In genomic region chr7:73838642-73839041, GRCh38 we compare ENCODE assay signal across 24 cellular contexts. TPM values are rescaled to one million over a fixed set of nuclear protein-coding genes. Genes with fewer than 3 reads are reported as not detected.
DNase-seq lines count a peak whose midpoint lies in the region; ATAC-seq and TF ChIP-seq lines count a peak whose summit lies in the region.
"Had no signal": no experiment of that assay in that cellular context is flagged by ENCODE, and none has a peak within 500 bp of the region (broad histone marks: within the 10 kb centered on the region; RNA-seq: fewer than 3 reads in every experiment).

No MANE protein-coding gene starts in this region.

- H3K4me1 ChIP-seq in foreskin keratinocyte: peaks cover 17% of the 10 kb centered on the region
- peaks cover 0 to 11% of the 10 kb centered on the region in 2 donors for H3K4me1 ChIP-seq in right atrium auricular region
- H3K4me1 ChIP-seq in effector memory CD4-positive, alpha-beta T cell (ENCODE audit: control insufficient read depth, insufficient read depth, low read length, poor library complexity, severe bottlenecking): peaks cover 7% of the 10 kb centered on the region

- DNase-seq in NCI-H510A treated with DMSO at 0.1 percent for 48 hours (lab: John Stamatoyannopoulos, UW) (peak; percentile 14), NCI-H510A (lab: John Stamatoyannopoulos, UW) (no peak), WERI-Rb-1 (no peak), foreskin keratinocyte (peak; percentile 64 to 82), right atrium auricular region (ENCODE audit: low spot score) (no peak), NCI-H1930 (lab: John Stamatoyannopoulos, UW) (no peak), nucleus accumbens (lab: John Stamatoyannopoulos, UW) (no peak)
- DNase-seq in effector memory CD4-positive, alpha-beta T cell: no peak
- DNase-seq: activated CD4-positive, alpha-beta T cell treated with anti-CD3 and anti-CD28 coated beads, Interleukin-2, amount 50 U/mL, for 4 hours; activated effector memory CD4-positive, alpha-beta T cell treated with Interleukin-2 at 50 U/mL for 16 hours; activated naive CD8-positive, alpha-beta T cell treated with anti-CD3 and anti-CD28 coated beads, Interleukin-2, amount 50 U/mL, for 24 hours; CD8-positive, alpha-beta T cell; DMS79; heart right ventricle; HFFc6; midbrain; NCI-H2081 treated with DMSO at 0.1 percent for 48 hours; substantia nigra had no signal

- no peaks in the 10 kb centered on the region for H3K9me3 ChIP-seq in WERI-Rb-1 (ENCODE audit: severe bottlenecking)
- H3K9me3 ChIP-seq in right atrium auricular region: no peaks in the 10 kb centered on the region
- no peaks in the 10 kb centered on the region for H3K9me3 ChIP-seq in effector memory CD4-positive, alpha-beta T cell (ENCODE audit: control insufficient read depth, low read length)
- H3K9me3 ChIP-seq: heart right ventricle had no signal

- H3K4me3 ChIP-seq in WERI-Rb-1 (ENCODE audit: low read depth, low read length): no peak overlapping the region
- H3K4me3 ChIP-seq in right atrium auricular region: no peak overlapping the region
- no peak overlapping the region for H3K4me3 ChIP-seq in effector memory CD4-positive, alpha-beta T cell (ENCODE audit: insufficient read depth, low read depth, low read length, poor library complexity, severe bottlenecking)
- H3K4me3 ChIP-seq: GM12878, heart right ventricle had no signal

- H3K27me3 ChIP-seq in WERI-Rb-1 (ENCODE audit: insufficient read depth, low read depth, severe bottlenecking) (no peaks in the 10 kb centered on the region), foreskin keratinocyte (no peaks in the 10 kb centered on the region), right atrium auricular region (no peaks in the 10 kb centered on the region)
- H3K27me3 ChIP-seq in effector memory CD4-positive, alpha-beta T cell (replicated peaks; ENCODE audit: control insufficient read depth, insufficient read depth, low read length, poor library complexity, severe bottlenecking): no peaks in the 10 kb centered on the region

- peak; percentile 59 for ATAC-seq in foreskin keratinocyte
- ATAC-seq: activated naive CD8-positive, alpha-beta T cell treated with anti-CD3 and anti-CD28 coated beads, Interleukin-2, amount 50 U/mL, for 24 hours; CD8-positive, alpha-beta T cell; GM12878; heart right ventricle; left lobe of liver had no signal

- H3K36me3 ChIP-seq in WERI-Rb-1 (no peaks in the 10 kb centered on the region; the same call in 1 of the 2 replicates), right atrium auricular region (no peaks in the 10 kb centered on the region)
- no peaks in the 10 kb centered on the region for H3K36me3 ChIP-seq in effector memory CD4-positive, alpha-beta T cell (ENCODE audit: control insufficient read depth, insufficient read depth, low read length)
- H3K36me3 ChIP-seq: heart right ventricle had no signal

- TF ChIP-seq CTCF in WERI-Rb-1 (IDR thresholded peaks at IDR 0.05; ENCODE audit: low read depth, low read length) (no peak), foreskin keratinocyte (conservative IDR thresholded peaks at IDR 0.05) (no peak), right atrium auricular region (IDR thresholded peaks at IDR 0.05) (no peak)

- peak overlapping the region; percentile 16 for H3K27ac ChIP-seq in WERI-Rb-1
- H3K27ac ChIP-seq in foreskin keratinocyte: no peak overlapping the region
- H3K27ac ChIP-seq in right atrium auricular region: no peak overlapping the region
- H3K27ac ChIP-seq in effector memory CD4-positive, alpha-beta T cell (ENCODE audit: insufficient read depth, low read length, poor library complexity, severe bottlenecking): no peak overlapping the region
- H3K27ac ChIP-seq: 22Rv1, heart right ventricle had no signal

RNA-seq across cellular contexts. Expression of gene METTL27, which starts 3.7 kb away (rescaled TPM):
- total RNA-seq in foreskin keratinocyte: 11.8 and 18.0 TPM in 2 replicates
- 14.3 and 24.7 TPM in 2 replicates for polyA plus RNA-seq in foreskin keratinocyte
- total RNA-seq in right atrium auricular region: under 1 TPM in 1 of 2 donors, not detected in 1; 0.39 TPM
- total RNA-seq: CD8-positive, alpha-beta T cell had no signal

RNA-seq across cellular contexts. Expression of gene CLDN4, which starts 7.8 kb away (rescaled TPM):
- total RNA-seq in foreskin keratinocyte (8.1 and 16.9 TPM in 2 replicates), right atrium auricular region (under 1 TPM in 1 of 2 donors, not detected in 1; 0.41 TPM)
- 8.2 and 18.2 TPM in 2 replicates for polyA plus RNA-seq in foreskin keratinocyte
- total RNA-seq: CD8-positive, alpha-beta T cell; T-helper 2 cell treated with Interferon-gamma antibody and Interleukin-4, amounts not matched to agents 100 ng/mL and 5 ng/mL, for 36 hours had no signal

RNA-seq across cellular contexts. Expression of gene TMEM270, which starts 22.3 kb away (rescaled TPM):
- total RNA-seq in foreskin keratinocyte: not detected in 2 replicates
- polyA plus RNA-seq in foreskin keratinocyte: 0.16 TPM in 1 of 2 replicates, not detected in the other
- total RNA-seq in right atrium auricular region: not detected
- total RNA-seq: CD8-positive, alpha-beta T cell; GM12878; heart right ventricle; HFFc6; left lobe of liver; NCI-H460; progenitor cell of endocrine pancreas; T-helper 2 cell treated with Interferon-gamma antibody and Interleukin-4, amounts not matched to agents 100 ng/mL and 5 ng/mL, for 36 hours had no signal
- polyA plus RNA-seq: GM12878, heart right ventricle had no signal

Comparison
In these comparisons a context has a peak if more than half of its experiments do, and no peak if none do; other contexts are left out.
1. DNase-seq: peak in NCI-H510A treated with DMSO at 0.1 percent for 48 hours (single experiment) and foreskin keratinocyte (2 of 2); none in NCI-H510A (single experiment), WERI-Rb-1 (single experiment), right atrium auricular region (single experiment), NCI-H1930 (0 of 2), effector memory CD4-positive, alpha-beta T cell (0 of 3) and nucleus accumbens (0 of 56).